ENCODE assay signal across 8 cellular contexts in genomic region chr12:71636704-71637115, GRCh38. TPM values are rescaled to one million over a fixed set of nuclear protein-coding genes. Genes with fewer than 3 reads are reported as not detected.
DNase-seq lines count a peak whose midpoint lies in the region; ATAC-seq, FAIRE-seq and TF ChIP-seq lines count a peak whose summit lies in the region.

No MANE protein-coding gene starts in this region.

- no peaks in the 10 kb centered on the region for H3K27me3 Mint-ChIP-seq in stimulated activated naive CD8-positive, alpha-beta T cell treated with anti-CD3 and anti-CD28 coated beads, Interleukin-15, amount 100 ng/mL, for 72 hours

- peak; percentile 74 for FAIRE-seq in frontal cortex (lab: Jason Lieb, UNC)

- DNase-seq in stimulated activated naive CD8-positive, alpha-beta T cell treated with anti-CD3 and anti-CD28 coated beads, Interleukin-15, amount 100 ng/mL, for 72 hours: no peak
- DNase-seq in stimulated activated naive CD8-positive, alpha-beta T cell treated with anti-CD3 and anti-CD28 coated beads, Interleukin-15, Interleukin-2, amounts not matched to agents 100 U/mL and 50 U/mL, for 24 hours: no peak
- DNase-seq in NCI-H2196 treated with DMSO at 0.1 percent for 48 hours (lab: John Stamatoyannopoulos, UW; ENCODE audit: unreplicated experiment) (peak; percentile 47), frontal cortex (ENCODE audit: low spot score in 2 of 2) (peak; percentile 10 to 36), putamen (ENCODE audit: low spot score) (peak; percentile 60)

- ATAC-seq in stimulated activated naive CD8-positive, alpha-beta T cell treated with anti-CD3 and anti-CD28 coated beads, Interleukin-15, amount 100 ng/mL, for 72 hours: no peak
- no peak for ATAC-seq in stimulated activated naive CD8-positive, alpha-beta T cell treated with anti-CD3 and anti-CD28 coated beads, Interleukin-15, Interleukin-2, amounts not matched to agents 100 U/mL and 50 U/mL, for 24 hours
- ATAC-seq in HG02852 (IDR thresholded peaks at IDR 0.05; ENCODE audit: unreplicated experiment) (peak; percentile 48), HG03139 (IDR thresholded peaks at IDR 0.05; ENCODE audit: unreplicated experiment) (no peak)

- peak overlapping the region; percentile 36 to 80 for H3K27ac Mint-ChIP-seq in stimulated activated naive CD8-positive, alpha-beta T cell treated with anti-CD3 and anti-CD28 coated beads, Interleukin-15, amount 100 ng/mL, for 72 hours

- TF ChIP-seq CTCF in WI38 (IDR thresholded peaks at IDR 0.05; ENCODE audit: low read depth, low read length): peak; percentile 53

- no peaks in the 10 kb centered on the region for H3K9me3 Mint-ChIP-seq in stimulated activated naive CD8-positive, alpha-beta T cell treated with anti-CD3 and anti-CD28 coated beads, Interleukin-15, amount 100 ng/mL, for 72 hours

- peaks cover 15% of the 10 kb centered on the region for H3K4me1 Mint-ChIP-seq in stimulated activated naive CD8-positive, alpha-beta T cell treated with anti-CD3 and anti-CD28 coated beads, Interleukin-15, amount 100 ng/mL, for 72 hours

- no peak overlapping the region for H3K4me3 ChIP-seq in WI38 (ENCODE audit: low read depth, low read length)

- H3K4me3 Mint-ChIP-seq in stimulated activated naive CD8-positive, alpha-beta T cell treated with anti-CD3 and anti-CD28 coated beads, Interleukin-15, amount 100 ng/mL, for 72 hours: no peak overlapping the region

RNA-seq across cellular contexts. Expression of gene ZFC3H1, which starts 26.9 kb away (rescaled TPM):
- total RNA-seq in frontal cortex: 30.6 TPM

RNA-seq across cellular contexts. Expression of gene THAP2, which starts 27.4 kb away (rescaled TPM):
- total RNA-seq in frontal cortex: 38.7 TPM

RNA-seq across cellular contexts. Expression of gene TMEM19, which starts 49.2 kb away (rescaled TPM):
- 69.7 TPM for total RNA-seq in frontal cortex

Comparison
In these comparisons a context has a peak if more than half of its experiments do, and no peak if none do; other contexts are left out.
1. DNase-seq: peak in NCI-H2196 treated with DMSO at 0.1 percent for 48 hours (single experiment), frontal cortex (2 of 2) and putamen (single experiment); none in stimulated activated naive CD8-positive, alpha-beta T cell treated with anti-CD3 and anti-CD28 coated beads, Interleukin-15, amount 100 ng/mL, for 72 hours (0 of 2) and stimulated activated naive CD8-positive, alpha-beta T cell treated with anti-CD3 and anti-CD28 coated beads, Interleukin-15, Interleukin-2, amounts not matched to agents 100 U/mL and 50 U/mL, for 24 hours (single experiment).